In the genomic region with DNA sequence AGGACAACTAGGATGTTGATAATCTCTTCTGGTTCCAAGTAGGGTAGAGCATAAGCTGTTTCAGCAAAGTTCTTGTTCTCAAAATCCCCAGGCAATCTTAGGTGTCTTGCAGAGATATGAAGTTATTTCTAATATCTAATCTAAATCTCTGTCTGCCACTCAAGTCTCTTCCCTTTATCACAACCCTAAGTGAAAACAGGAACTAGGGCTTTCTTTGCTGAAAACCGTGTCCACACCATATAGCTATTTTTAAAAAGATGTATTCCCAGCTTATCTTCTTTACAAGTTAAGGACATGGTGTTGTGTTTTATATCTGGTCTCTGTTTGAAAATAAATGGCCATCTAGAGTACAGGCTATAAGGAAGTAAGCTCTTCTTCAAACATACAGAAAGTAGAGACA, we compare ENCODE assay signal across 18 cellular contexts. TPM values are rescaled to one million over a fixed set of nuclear protein-coding genes. Genes with fewer than 3 reads are reported as not detected.
"Had no signal": no experiment of that assay in that cellular context is flagged by ENCODE, and none has a peak within 500 bp of the region (broad histone marks: within the 10 kb centered on the region; RNA-seq: fewer than 3 reads in every experiment).

No MANE protein-coding gene starts in this region.

- H3K9me3 Mint-ChIP-seq: central memory CD8-positive, alpha-beta T cell; neural progenitor cell; type B pancreatic cell had no signal

- H3K36me3 Mint-ChIP-seq: neural progenitor cell, type B pancreatic cell had no signal

- H3K27ac Mint-ChIP-seq: activated naive CD8-positive, alpha-beta T cell treated with anti-CD3 and anti-CD28 coated beads, Interleukin-2, amount 10 ng/mL, durations not matched to agents 7 days and 5 days; neural progenitor cell; stimulated activated naive CD8-positive, alpha-beta T cell treated with anti-CD3 and anti-CD28 coated beads, Interleukin-15, amount 100 ng/mL, for 72 hours; type B pancreatic cell had no signal

- H3K4me3 Mint-ChIP-seq: activated naive CD8-positive, alpha-beta T cell treated with anti-CD3 and anti-CD28 coated beads, Interleukin-2, amount 10 ng/mL, durations not matched to agents 7 days and 5 days; central memory CD8-positive, alpha-beta T cell; neural progenitor cell; stimulated activated naive CD8-positive, alpha-beta T cell treated with anti-CD3 and anti-CD28 coated beads, Interleukin-15, amount 100 ng/mL, for 72 hours; type B pancreatic cell had no signal

- H3K27me3 Mint-ChIP-seq: stimulated activated naive CD8-positive, alpha-beta T cell treated with anti-CD3 and anti-CD28 coated beads, Interleukin-15, amount 100 ng/mL, for 72 hours; type B pancreatic cell had no signal

- ATAC-seq: esophagus mucosa; psoas muscle; right lobe of liver; stimulated activated naive CD8-positive, alpha-beta T cell treated with anti-CD3 and anti-CD28 coated beads, Interleukin-15, amount 100 ng/mL, for 72 hours had no signal

- DNase-seq: activated CD4-positive, CD25-positive, alpha-beta regulatory T cell treated with anti-CD3 and anti-CD28 coated beads, Interleukin-2, amount 50 U/mL, for 72 hours; activated naive CD4-positive, alpha-beta T cell; activated naive CD8-positive, alpha-beta T cell treated with anti-CD3 and anti-CD28 coated beads, Interleukin-2, amount 10 ng/mL, durations not matched to agents 7 days and 5 days; activated T-cell treated with anti-CD3 and anti-CD28 coated beads for 4 hours; brain microvascular endothelial cell; islet precursor cell; midbrain; psoas muscle; right lobe of liver; stimulated activated naive CD8-positive, alpha-beta T cell treated with anti-CD3 and anti-CD28 coated beads, Interleukin-15, amount 100 ng/mL, for 72 hours had no signal

RNA-seq across cellular contexts. Expression of a gene that starts 54.8 kb away (rescaled TPM):
- total RNA-seq: activated naive CD8-positive, alpha-beta T cell treated with anti-CD3 and anti-CD28 coated beads, Interleukin-2, amount 10 ng/mL, durations not matched to agents 7 days and 5 days; esophagus mucosa; glomerular endothelial cell; hepatocyte; myocyte had no signal
- polyA plus RNA-seq: hepatocyte, smooth muscle cell had no signal
